ENCODE assay signal across 8 cellular contexts in the genomic region with DNA sequence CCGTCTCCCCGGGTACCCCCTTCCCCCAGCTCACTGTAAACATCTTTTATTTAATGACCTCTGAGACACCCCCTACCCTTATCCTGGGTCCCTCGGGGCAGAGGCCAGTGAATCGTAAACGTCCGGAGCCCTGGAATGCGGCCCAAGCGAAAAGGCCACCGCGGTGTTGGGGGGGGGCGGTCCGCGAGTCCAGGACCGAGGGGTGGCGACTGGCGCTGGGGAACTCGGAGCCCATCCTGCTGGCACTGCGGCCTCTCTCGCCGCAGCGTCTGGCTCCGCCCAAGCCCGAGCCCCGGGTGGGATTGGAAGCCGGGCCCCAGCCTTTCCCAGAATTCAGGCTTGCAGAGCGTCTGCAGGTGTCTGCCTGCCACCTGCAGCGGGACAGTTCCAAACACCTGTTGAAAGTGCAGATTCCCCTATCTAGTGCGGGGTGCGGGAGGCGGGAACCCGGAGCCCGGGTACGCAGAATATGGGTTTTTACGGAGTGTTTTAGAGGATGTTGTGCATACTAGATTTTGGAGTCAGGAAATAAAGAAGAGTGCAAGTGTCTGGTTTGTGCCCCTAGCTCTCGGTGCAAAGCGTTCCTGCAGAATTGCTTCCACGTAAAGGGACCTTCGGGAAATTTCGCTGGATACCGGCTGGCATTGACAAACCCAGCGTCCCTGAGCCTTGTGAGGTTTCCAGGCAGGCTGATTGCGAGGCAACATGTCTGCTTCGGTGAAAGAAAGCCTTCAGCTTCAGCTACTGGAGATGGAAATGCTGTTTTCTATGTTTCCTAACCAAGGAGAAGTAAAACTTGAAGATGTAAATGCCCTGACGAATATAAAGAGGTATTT. TPM values are rescaled to one million over a fixed set of nuclear protein-coding genes. Genes with fewer than 3 reads are reported as not detected.
DNase-seq lines count a peak whose midpoint lies in the region; ATAC-seq and TF ChIP-seq lines count a peak whose summit lies in the region.

No MANE protein-coding gene starts in this region.

- no peak for TF ChIP-seq POLR2A in vagina (IDR thresholded peaks at IDR 0.05)

- peak; percentile 19 for ATAC-seq in HG02870 (IDR thresholded peaks at IDR 0.05; ENCODE audit: unreplicated experiment)
- ATAC-seq in natural killer cell, result peak in 1 of 3 donors; percentile 1

- H3K9me3 ChIP-seq in vagina, result no peaks in the 10 kb centered on the region

- H3K27me3 Mint-ChIP-seq in activated T-helper 1 cell treated with anti-CD3 and anti-CD28 coated beads, Interleukin-12 subunit alpha, Interleukin-12 subunit beta, Interleukin-2, Interleukin-4 antibody, amounts not matched to agents 30 ng/mL and 10 ng/mL and 1 ng/mL, durations not matched to agents 14 hours and 24 hours and 36 hours (ENCODE audit: insufficient read depth), result peaks cover 2% of the 10 kb centered on the region
- no peaks in the 10 kb centered on the region for H3K27me3 Mint-ChIP-seq in natural killer cell (ENCODE audit: low read depth in 2 of 2)

- peaks cover 43% of the 10 kb centered on the region for H3K4me1 ChIP-seq in vagina

- peak overlapping the region; percentile 98 for H3K4me3 Mint-ChIP-seq in activated T-helper 1 cell treated with anti-CD3 and anti-CD28 coated beads, Interleukin-12 subunit alpha, Interleukin-12 subunit beta, Interleukin-2, Interleukin-4 antibody, amounts not matched to agents 30 ng/mL and 10 ng/mL and 1 ng/mL, durations not matched to agents 14 hours and 24 hours and 36 hours
- H3K4me3 Mint-ChIP-seq in natural killer cell, result peak overlapping the region; percentile 99

- H3K27ac ChIP-seq in vagina, result peak overlapping the region; percentile 74

- peaks cover 36% of the 10 kb centered on the region for H3K4me1 Mint-ChIP-seq in activated T-helper 1 cell treated with anti-CD3 and anti-CD28 coated beads, Interleukin-12 subunit alpha, Interleukin-12 subunit beta, Interleukin-2, Interleukin-4 antibody, amounts not matched to agents 30 ng/mL and 10 ng/mL and 1 ng/mL, durations not matched to agents 14 hours and 24 hours and 36 hours (ENCODE audit: low read depth)
- peaks cover 18 to 20% of the 10 kb centered on the region in 2 donors for H3K4me1 Mint-ChIP-seq in natural killer cell

- H3K4me3 ChIP-seq in vagina, result peak overlapping the region; percentile 89 to 96

- intact Hi-C loops in activated T-helper 1 cell treated with anti-CD3 and anti-CD28 coated beads, Interleukin-12 subunit alpha, Interleukin-12 subunit beta, Interleukin-2, Interleukin-4 antibody, amounts not matched to agents 30 ng/mL and 10 ng/mL and 1 ng/mL, durations not matched to agents 14 hours and 24 hours and 36 hours (cut with micrococcal nuclease), result loop anchor here (1.0 to 10.0 kb wide), 5 partner anchors 21 to 1439 kb away; a partner anchor contains a TSS
- intact Hi-C loops in natural killer cell (cut with micrococcal nuclease), result loop anchor here (1.0 kb wide), 2 partner anchors 127 to 946 kb away; a partner anchor contains a TSS
- intact Hi-C loops in vagina (cut with DNase I), result no loop called here

- no peaks in the 10 kb centered on the region for H3K27me3 ChIP-seq in vagina

- no peaks in the 10 kb centered on the region for H3K9me3 Mint-ChIP-seq in activated T-helper 1 cell treated with anti-CD3 and anti-CD28 coated beads, Interleukin-12 subunit alpha, Interleukin-12 subunit beta, Interleukin-2, Interleukin-4 antibody, amounts not matched to agents 30 ng/mL and 10 ng/mL and 1 ng/mL, durations not matched to agents 14 hours and 24 hours and 36 hours
- H3K9me3 Mint-ChIP-seq in natural killer cell, result no peaks in the 10 kb centered on the region

- H3K36me3 ChIP-seq in vagina, result no peaks in the 10 kb centered on the region

- no peak overlapping the region for H3K27ac Mint-ChIP-seq in activated T-helper 1 cell treated with anti-CD3 and anti-CD28 coated beads, Interleukin-12 subunit alpha, Interleukin-12 subunit beta, Interleukin-2, Interleukin-4 antibody, amounts not matched to agents 30 ng/mL and 10 ng/mL and 1 ng/mL, durations not matched to agents 14 hours and 24 hours and 36 hours
- H3K27ac Mint-ChIP-seq in natural killer cell, result peak overlapping the region; percentile 21 to 99

- H3K36me3 Mint-ChIP-seq in activated T-helper 1 cell treated with anti-CD3 and anti-CD28 coated beads, Interleukin-12 subunit alpha, Interleukin-12 subunit beta, Interleukin-2, Interleukin-4 antibody, amounts not matched to agents 30 ng/mL and 10 ng/mL and 1 ng/mL, durations not matched to agents 14 hours and 24 hours and 36 hours (ENCODE audit: low read depth), result peaks cover 7% of the 10 kb centered on the region
- H3K36me3 Mint-ChIP-seq in natural killer cell, result no peaks in the 10 kb centered on the region

- no peak for TF ChIP-seq CTCF in natural killer cell (IDR thresholded peaks at IDR 0.05)
- no peak for TF ChIP-seq CTCF in vagina (IDR thresholded peaks at IDR 0.05)

- DNase-seq in stimulated activated CD4-positive, alpha-beta T cell treated with anti-CD3 and anti-CD28 coated beads, Interleukin-12 subunit alpha, Interleukin-12 subunit beta, amount 100 ng/mL, for 4 hours, result peak; percentile 6
- no peak for DNase-seq in stimulated activated CD4-positive, alpha-beta T cell treated with anti-CD3 and anti-CD28 coated beads, Interleukin-4, amount 100 ng/mL, for 24 hours
- DNase-seq in NCI-H526 treated with DMSO at 0.1 percent for 48 hours (lab: John Stamatoyannopoulos, UW) (peak; percentile 75), fibroblast of the conjunctiva (ENCODE audit: low read depth) (peak; percentile 4), natural killer cell (peak; percentile 19), vagina (ENCODE audit: extremely low spot score in 2 of 2) (no peak)
- peak; percentile 5 for DNase-seq in activated T-helper 1 cell treated with anti-CD3 and anti-CD28 coated beads, Interleukin-12 subunit alpha, Interleukin-12 subunit beta, Interleukin-2, Interleukin-4 antibody, amounts not matched to agents 30 ng/mL and 10 ng/mL and 1 ng/mL, durations not matched to agents 14 hours and 24 hours and 36 hours (ENCODE audit: low spot score)

RNA-seq across cellular contexts. Expression of a gene that starts 0.8 kb away (rescaled TPM):
- total RNA-seq in activated T-helper 1 cell treated with anti-CD3 and anti-CD28 coated beads, Interleukin-12 subunit alpha, Interleukin-12 subunit beta, Interleukin-2, Interleukin-4 antibody, amounts not matched to agents 30 ng/mL and 10 ng/mL and 1 ng/mL, durations not matched to agents 14 hours and 24 hours and 36 hours, result 0.98 and 1.3 TPM in 2 replicates
- total RNA-seq in natural killer cell (1 to 10 TPM in 1 of 3 donors, under 1 TPM in 2; 0.86 to 1.1 (median 0.93) TPM), vagina (2.0 TPM)

RNA-seq across cellular contexts. Expression of a gene that starts 0.9 kb away (rescaled TPM):
- 24.8 and 25.4 TPM in 2 replicates for total RNA-seq in activated T-helper 1 cell treated with anti-CD3 and anti-CD28 coated beads, Interleukin-12 subunit alpha, Interleukin-12 subunit beta, Interleukin-2, Interleukin-4 antibody, amounts not matched to agents 30 ng/mL and 10 ng/mL and 1 ng/mL, durations not matched to agents 14 hours and 24 hours and 36 hours
- 10 to 100 TPM; 16.6 to 26.4 (median 17.2) TPM for total RNA-seq in natural killer cell
- total RNA-seq in vagina, result 10.1 TPM

Comparison
In these comparisons a context has a peak if more than half of its experiments do, and no peak if none do; other contexts are left out.
1. DNase-seq: peak in stimulated activated CD4-positive, alpha-beta T cell treated with anti-CD3 and anti-CD28 coated beads, Interleukin-12 subunit alpha, Interleukin-12 subunit beta, amount 100 ng/mL, for 4 hours (single experiment), NCI-H526 treated with DMSO at 0.1 percent for 48 hours (single experiment), activated T-helper 1 cell treated with anti-CD3 and anti-CD28 coated beads, Interleukin-12 subunit alpha, Interleukin-12 subunit beta, Interleukin-2, Interleukin-4 antibody, amounts not matched to agents 30 ng/mL and 10 ng/mL and 1 ng/mL, durations not matched to agents 14 hours and 24 hours and 36 hours (single experiment), fibroblast of the conjunctiva (single experiment) and natural killer cell (single experiment); none in stimulated activated CD4-positive, alpha-beta T cell treated with anti-CD3 and anti-CD28 coated beads, Interleukin-4, amount 100 ng/mL, for 24 hours (single experiment) and vagina (0 of 2).